In the genomic region with DNA sequence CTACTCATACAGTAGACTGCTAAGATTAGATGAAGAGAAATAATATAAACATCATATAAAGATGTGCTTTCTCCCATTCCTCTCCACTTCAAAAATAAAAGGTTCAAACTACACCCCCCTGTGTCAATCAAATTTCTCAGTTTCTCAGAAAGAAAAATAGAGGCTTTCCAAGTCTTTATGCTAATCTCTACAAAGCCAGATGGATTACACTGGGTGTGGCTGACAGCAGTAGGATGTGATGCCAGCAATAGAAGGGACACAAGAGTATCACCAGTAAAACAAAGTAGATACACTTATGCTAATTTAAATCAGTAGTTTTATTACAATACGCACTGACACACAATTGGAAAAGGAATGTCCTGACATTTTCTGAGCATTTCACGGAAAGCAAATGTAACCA, we compare ENCODE assay signal across 17 cellular contexts.
"Had no signal": no experiment of that assay in that cellular context is flagged by ENCODE, and none has a peak within 500 bp of the region (broad histone marks: within the 10 kb centered on the region; RNA-seq: fewer than 3 reads in every experiment).

No MANE protein-coding gene starts in this region.

- H3K9me3 ChIP-seq: esophagus muscularis mucosa, gastrocnemius medialis, heart right ventricle, right atrium auricular region, sigmoid colon, testis, transverse colon had no signal

- H3K27me3 ChIP-seq: esophagus muscularis mucosa, gastrocnemius medialis, heart right ventricle, right atrium auricular region, sigmoid colon, testis, transverse colon had no signal

- DNase-seq: effector memory CD4-positive, alpha-beta T cell; gastrocnemius medialis; heart right ventricle; islet precursor cell; mammary epithelial cell; naive thymus-derived CD4-positive, alpha-beta T cell; nephron progenitor cell; sigmoid colon; stimulated activated CD4-positive, alpha-beta T cell treated with anti-CD3 and anti-CD28 coated beads, Interleukin-2, amount 100 ng/mL, for 24 hours; stimulated activated CD4-positive, alpha-beta T cell treated with anti-CD3 and anti-CD28 coated beads, Interleukin-4, amount 100 ng/mL, for 4 hours; stimulated activated naive B cell treated with anti-CD40 and anti-IgM and Interleukin-4, amounts not matched to agents 10 μg/mL and 1 μg/mL and 100 μg/mL, for 72 hours; stimulated activated naive CD8-positive, alpha-beta T cell treated with anti-CD3 and anti-CD28 coated beads, Interleukin-15, amount 100 ng/mL, for 72 hours; testis; transverse colon had no signal

- H3K4me3 ChIP-seq: esophagus muscularis mucosa, gastrocnemius medialis, heart right ventricle, right atrium auricular region, sigmoid colon, skin epidermis, testis, transverse colon had no signal

- H3K36me3 ChIP-seq: gastrocnemius medialis, sigmoid colon had no signal

- H3K4me1 ChIP-seq: esophagus muscularis mucosa, gastrocnemius medialis, heart right ventricle, right atrium auricular region, testis, transverse colon had no signal

- H3K27ac ChIP-seq: esophagus muscularis mucosa, gastrocnemius medialis, heart right ventricle, right atrium auricular region, sigmoid colon, skin epidermis, testis, transverse colon had no signal
